18 cellular contexts compared by ENCODE assay signal in genomic region chr17:58300336-58300735, GRCh38. TPM values are rescaled to one million over a fixed set of nuclear protein-coding genes. Genes with fewer than 3 reads are reported as not detected.
"Had no signal": no experiment of that assay in that cellular context is flagged by ENCODE, and none has a peak within 500 bp of the region (broad histone marks: within the 10 kb centered on the region; RNA-seq: fewer than 3 reads in every experiment).

No MANE protein-coding gene starts in this region.

- H3K36me3 Mint-ChIP-seq: activated naive CD4-positive, alpha-beta T cell treated with anti-CD3 and anti-CD28 coated beads, Interleukin-2, amount 50 U/mL, for 24 hours had no signal

- FAIRE-seq: TTC549 had no signal

- H3K36me3 ChIP-seq: upper lobe of left lung had no signal

- H3K27ac ChIP-seq: body of pancreas, gastroesophageal sphincter, upper lobe of left lung had no signal

- H3K4me1 Mint-ChIP-seq: activated naive CD4-positive, alpha-beta T cell treated with anti-CD3 and anti-CD28 coated beads, Interleukin-2, amount 50 U/mL, for 24 hours had no signal

- H3K4me3 Mint-ChIP-seq: activated naive CD4-positive, alpha-beta T cell treated with anti-CD3 and anti-CD28 coated beads, Interleukin-2, amount 50 U/mL, for 24 hours; central memory CD8-positive, alpha-beta T cell; nephron progenitor cell had no signal

- H3K9me3 ChIP-seq: body of pancreas, gastroesophageal sphincter, upper lobe of left lung had no signal

- DNase-seq: activated CD4-positive, alpha-beta T cell treated with anti-CD3 and anti-CD28 coated beads, Interleukin-2, amount 50 U/mL, for 48 hours; activated CD4-positive, CD25-positive, alpha-beta regulatory T cell; activated T-cell treated with anti-CD3 and anti-CD28 coated beads for 4 hours; body of pancreas; cortex of kidney; effector memory CD4-positive, alpha-beta T cell; left colon; nephron progenitor cell; stimulated activated CD4-positive, alpha-beta T cell treated with anti-CD3 and anti-CD28 coated beads, Interleukin-2, amount 100 ng/mL, for 48 hours; stimulated activated naive CD8-positive, alpha-beta T cell treated with anti-CD3 and anti-CD28 coated beads, Interleukin-15, Interleukin-2, amounts not matched to agents 100 U/mL and 50 U/mL, for 24 hours; T-helper 2 cell; upper lobe of left lung had no signal

- ATAC-seq: body of pancreas; gastroesophageal sphincter; left colon; stimulated activated naive CD8-positive, alpha-beta T cell treated with anti-CD3 and anti-CD28 coated beads, Interleukin-15, Interleukin-2, amounts not matched to agents 100 U/mL and 50 U/mL, for 24 hours had no signal

- H3K4me3 ChIP-seq: body of pancreas, gastroesophageal sphincter, upper lobe of left lung had no signal

- H3K9me3 Mint-ChIP-seq: activated naive CD4-positive, alpha-beta T cell treated with anti-CD3 and anti-CD28 coated beads, Interleukin-2, amount 50 U/mL, for 24 hours; activated T-helper 2 cell treated with anti-CD3 and anti-CD28 coated beads, Interferon-gamma antibody, Interleukin-2, Interleukin-4, amounts not matched to agents 10 μg/mL and 5 μg/mL and 100 μg/mL, durations not matched to agents 14 hours and 24 hours and 36 hours; central memory CD8-positive, alpha-beta T cell had no signal

- H3K27ac Mint-ChIP-seq: activated naive CD4-positive, alpha-beta T cell treated with anti-CD3 and anti-CD28 coated beads, Interleukin-2, amount 50 U/mL, for 24 hours; activated T-helper 2 cell treated with anti-CD3 and anti-CD28 coated beads, Interferon-gamma antibody, Interleukin-2, Interleukin-4, amounts not matched to agents 10 μg/mL and 5 μg/mL and 100 μg/mL, durations not matched to agents 14 hours and 24 hours and 36 hours; nephron progenitor cell had no signal

- H3K27me3 ChIP-seq: body of pancreas, gastroesophageal sphincter, upper lobe of left lung had no signal

- H3K4me1 ChIP-seq: body of pancreas, gastroesophageal sphincter, upper lobe of left lung had no signal

- H3K27me3 Mint-ChIP-seq: activated naive CD4-positive, alpha-beta T cell treated with anti-CD3 and anti-CD28 coated beads, Interleukin-2, amount 50 U/mL, for 24 hours; central memory CD8-positive, alpha-beta T cell had no signal

RNA-seq across cellular contexts. Expression of gene MPO, which starts 19.6 kb away (rescaled TPM):
- total RNA-seq: activated T-helper 2 cell treated with anti-CD3 and anti-CD28 coated beads, Interferon-gamma antibody, Interleukin-2, Interleukin-4, amounts not matched to agents 10 μg/mL and 5 μg/mL and 100 μg/mL, durations not matched to agents 14 hours and 24 hours and 36 hours; body of pancreas had no signal

RNA-seq across cellular contexts. Expression of gene TSPOAP1, which starts 28.3 kb away (rescaled TPM):
- total RNA-seq: pulmonary artery endothelial cell had no signal
